1 cellular context compared by ENCODE assay signal in genomic region chr5:177300236-177300880, GRCh38.
A peak's percentile ranks its signal among the peaks of the same experiment; 100 is the strongest.
TF ChIP-seq lines count a peak whose summit lies in the region.

No MANE protein-coding gene starts in this region.

TF ChIP-seq in K562, 482 proteins besides CTCF, POLR2A, EP300 and RAD21 (continued from another document):
- TF ChIP-seq ZBTB40 (IDR thresholded peaks at IDR 0.05), result peak; percentile 55
- no peak for TF ChIP-seq ZBTB40 (CRISPR knock-in tag; IDR thresholded peaks at IDR 0.05)
- TF ChIP-seq, protein P1, sequence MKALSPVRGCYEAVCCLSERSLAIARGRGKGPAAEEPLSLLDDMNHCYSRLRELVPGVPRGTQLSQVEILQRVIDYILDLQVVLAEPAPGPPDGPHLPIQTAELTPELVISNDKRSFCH (CRISPR knock-in tag; IDR thresholded peaks at IDR 0.05), result no peak
- TF ChIP-seq, protein P1 (tag; IDR thresholded peaks at IDR 0.05), result no peak
- TF ChIP-seq KAT8 (IDR thresholded peaks at IDR 0.05; ENCODE audit: low read depth), result no peak
- TF ChIP-seq ZNF586 (CRISPR knock-in tag; conservative IDR thresholded peaks at IDR 0.05), result no peak
